In genomic region chr17:77300016-77300686, GRCh38 we compare ENCODE assay signal across 15 cellular contexts.
DNase-seq lines count a peak whose midpoint lies in the region; ATAC-seq and TF ChIP-seq lines count a peak whose summit lies in the region.
"Had no signal": no experiment of that assay in that cellular context is flagged by ENCODE, and none has a peak within 500 bp of the region (broad histone marks: within the 10 kb centered on the region; RNA-seq: fewer than 3 reads in every experiment).

No MANE protein-coding gene starts in this region.

- peak; percentile 25 for ATAC-seq in upper lobe of right lung
- ATAC-seq in activated CD4-positive, alpha-beta T cell treated with anti-CD3 and anti-CD28 coated beads for 36 hours, result no peak

- peaks cover 0 to 4% (median 0%) of the 10 kb centered on the region in 7 donors for H3K9me3 Mint-ChIP-seq in CD14-positive monocyte
- H3K9me3 Mint-ChIP-seq in activated CD4-positive, alpha-beta T cell treated with anti-CD3 and anti-CD28 coated beads for 36 hours (ENCODE audit: low read depth), result no peaks in the 10 kb centered on the region

- H3K27me3 ChIP-seq in upper lobe of right lung, result no peaks in the 10 kb centered on the region

- H3K27me3 Mint-ChIP-seq in CD14-positive monocyte (ENCODE audit: low read depth in 3 of 3), result peaks cover 6 to 9% (median 8%) of the 10 kb centered on the region in 3 donors
- no peaks in the 10 kb centered on the region for H3K27me3 Mint-ChIP-seq in activated CD4-positive, alpha-beta T cell treated with anti-CD3 and anti-CD28 coated beads for 36 hours

- CTCF ChIA-PET in RWPE1 (lab: Yijun Ruan, JAX), result interaction anchor here (0.6 kb wide), 1 partner anchor 13 kb away, joined by 3 read pairs; no protein-coding TSS in a partner anchor
- CTCF ChIA-PET in activated CD4-positive, alpha-beta T cell treated with anti-CD3 and anti-CD28 coated beads for 36 hours (lab: Charles Lee), result no interaction called here

- H3K4me3 Mint-ChIP-seq in CD14-positive monocyte, result no peak overlapping the region
- H3K4me3 Mint-ChIP-seq in activated CD4-positive, alpha-beta T cell treated with anti-CD3 and anti-CD28 coated beads for 36 hours, result no peak overlapping the region

- no peak for TF ChIP-seq CTCF in RWPE1 (conservative IDR thresholded peaks at IDR 0.05; ENCODE audit: low read depth)
- TF ChIP-seq CTCF in fibroblast of the aortic adventitia (IDR thresholded peaks at IDR 0.05; ENCODE audit: insufficient read depth, low read length), result no peak
- TF ChIP-seq CTCF in upper lobe of right lung (IDR thresholded peaks at IDR 0.05), result no peak
- TF ChIP-seq CTCF in CD14-positive monocyte (IDR thresholded peaks at IDR 0.05), result no peak

- no peaks in the 10 kb centered on the region for H3K36me3 ChIP-seq in upper lobe of right lung

- H3K4me3 ChIP-seq in fibroblast of the aortic adventitia (ENCODE audit: low read depth, low read length) (no peak overlapping the region), upper lobe of right lung (no peak overlapping the region)

- no peaks in the 10 kb centered on the region for H3K9me3 ChIP-seq in upper lobe of right lung

- H3K27ac ChIP-seq in RWPE1 (peak overlapping the region; percentile 51), upper lobe of right lung (no peak overlapping the region)

- POLR2A ChIA-PET in RWPE1 (lab: Yijun Ruan, JAX; ENCODE audit: low non-redundant PET), result no interaction called here
- POLR2A ChIA-PET in activated CD4-positive, alpha-beta T cell treated with anti-CD3 and anti-CD28 coated beads for 36 hours (lab: Charles Lee), result no interaction called here

- no peaks in the 10 kb centered on the region for H3K36me3 Mint-ChIP-seq in CD14-positive monocyte
- no peaks in the 10 kb centered on the region for H3K36me3 Mint-ChIP-seq in activated CD4-positive, alpha-beta T cell treated with anti-CD3 and anti-CD28 coated beads for 36 hours (ENCODE audit: low read depth)

- H3K4me1 Mint-ChIP-seq in CD14-positive monocyte, result peaks cover 12% of the 10 kb centered on the region
- peaks cover 10% of the 10 kb centered on the region for H3K4me1 Mint-ChIP-seq in activated CD4-positive, alpha-beta T cell treated with anti-CD3 and anti-CD28 coated beads for 36 hours

- DNase-seq in RWPE1 (ENCODE audit: low spot score), result no peak
- DNase-seq in fibroblast of the aortic adventitia (ENCODE audit: low read depth), result peak; percentile 45
- DNase-seq in mucosa of gallbladder (ENCODE audit: low spot score), result peak; percentile 67
- no peak for DNase-seq in upper lobe of right lung
- DNase-seq in CD14-positive monocyte (ENCODE audit: low spot score), result no peak
- DNase-seq in retina, result no peak
- DNase-seq in medulla oblongata (ENCODE audit: extremely low spot score), result no peak
- DNase-seq in activated CD4-positive, alpha-beta T cell treated with anti-CD3 and anti-CD28 coated beads for 36 hours, result no peak
- DNase-seq: DMS153, GDM1, KBM-7, NCI-H1694 treated with DMSO at 0.1 percent for 48 hours, NCI-H510A, NCI-H774, RPMI8226 had no signal

- no peaks in the 10 kb centered on the region for H3K4me1 ChIP-seq in upper lobe of right lung

- intact Hi-C loops in upper lobe of right lung (cut with DNase I), result no loop called here
- intact Hi-C loops in CD14-positive monocyte (cut with micrococcal nuclease), result no loop called here
- intact Hi-C loops in activated CD4-positive, alpha-beta T cell treated with anti-CD3 and anti-CD28 coated beads for 36 hours (cut with DNase I, micrococcal nuclease), result no loop called here

- H3K27ac Mint-ChIP-seq in CD14-positive monocyte, result no peak overlapping the region
- H3K27ac Mint-ChIP-seq in activated CD4-positive, alpha-beta T cell treated with anti-CD3 and anti-CD28 coated beads for 36 hours, result no peak overlapping the region

Comparison
In these comparisons a context has a peak if more than half of its experiments do, and no peak if none do; other contexts are left out.
1. DNase-seq: peak in fibroblast of the aortic adventitia (single experiment) and mucosa of gallbladder (single experiment); none in RWPE1 (single experiment), upper lobe of right lung (single experiment), CD14-positive monocyte (single experiment), retina (single experiment), medulla oblongata (single experiment) and activated CD4-positive, alpha-beta T cell treated with anti-CD3 and anti-CD28 coated beads for 36 hours (single experiment).